Comparison of ENCODE assay signal across 1 cellular context in genomic region chr3:13189639-13190375, GRCh38.
TF ChIP-seq lines count a peak whose summit lies in the region.

No MANE protein-coding gene starts in this region.

TF ChIP-seq in HepG2, 621 proteins besides CTCF, POLR2A, EP300 and RAD21 (continued from another document and continues in another):
- TF ChIP-seq NFE2L1 (CRISPR knock-in tag; IDR thresholded peaks at IDR 0.05; ENCODE audit: borderline replicate concordance) = no peak
- TF ChIP-seq HIC2 (CRISPR knock-in tag; IDR thresholded peaks at IDR 0.05; ENCODE audit: low read depth) = peak; percentile 76; the same call in 1 of the 2 replicates
- peak; percentile 58; the same call in 1 of the 2 replicates for TF ChIP-seq FOXP4 (CRISPR knock-in tag; IDR thresholded peaks at IDR 0.05)
- peak; percentile 86 for TF ChIP-seq HDAC1 (CRISPR knock-in tag; IDR thresholded peaks at IDR 0.05)
- peak; percentile 83 for TF ChIP-seq ZNF501 (CRISPR knock-in tag; IDR thresholded peaks at IDR 0.05)
- no peak for TF ChIP-seq NPAS2 (CRISPR knock-in tag; IDR thresholded peaks at IDR 0.05; ENCODE audit: borderline replicate concordance)
- peak; percentile 77 for TF ChIP-seq ZBTB7B (CRISPR knock-in tag; IDR thresholded peaks at IDR 0.05)
- TF ChIP-seq FOXJ3 (CRISPR knock-in tag; IDR thresholded peaks at IDR 0.05; ENCODE audit: borderline replicate concordance) = no peak
- TF ChIP-seq KLF13 (CRISPR knock-in tag; IDR thresholded peaks at IDR 0.05) = no peak
- no peak for TF ChIP-seq ZNF33B (CRISPR knock-in tag; IDR thresholded peaks at IDR 0.05)
- TF ChIP-seq KLF16 (CRISPR knock-in tag; IDR thresholded peaks at IDR 0.05) = peak in 1 of 2 experiments; percentile 48; a peak in 1 of 4 replicates
- TF ChIP-seq ZNF574 (CRISPR knock-in tag; IDR thresholded peaks at IDR 0.05) = peak; percentile 25; the same call in 1 of the 2 replicates
- peak; percentile 85 for TF ChIP-seq HMG20A (CRISPR knock-in tag; IDR thresholded peaks at IDR 0.05; ENCODE audit: borderline replicate concordance)
- peak; percentile 81 for TF ChIP-seq HOMEZ (CRISPR knock-in tag; IDR thresholded peaks at IDR 0.05; ENCODE audit: low read depth)
- 0 out of 2 replicates have a peak, but pooled peaks have one; percentile 22 for TF ChIP-seq MAFF (IDR thresholded peaks at IDR 0.05; ENCODE audit: low read depth, low read length)
- TF ChIP-seq ZNF280B (CRISPR knock-in tag; IDR thresholded peaks at IDR 0.05; ENCODE audit: borderline replicate concordance) = no peak
- TF ChIP-seq MXD4 (CRISPR knock-in tag; IDR thresholded peaks at IDR 0.05) = peak; percentile 53; the same call in 1 of the 2 replicates
- TF ChIP-seq ETV5 (CRISPR knock-in tag; IDR thresholded peaks at IDR 0.05; ENCODE audit: borderline replicate concordance) = peak; percentile 96
- TF ChIP-seq MIER3 (CRISPR knock-in tag; IDR thresholded peaks at IDR 0.05; ENCODE audit: borderline replicate concordance) = peak; percentile 81; the same call in 1 of the 2 replicates
- TF ChIP-seq CC2D1A (CRISPR knock-in tag; IDR thresholded peaks at IDR 0.05) = no peak
- peak; percentile 30; the same call in 1 of the 2 replicates for TF ChIP-seq ZNF274 (CRISPR knock-in tag; IDR thresholded peaks at IDR 0.05)
- TF ChIP-seq GABPA (IDR thresholded peaks at IDR 0.05; ENCODE audit: low read depth, low read length) = peak; percentile 10; the same call in 1 of the 2 replicates
- TF ChIP-seq GABPA (CRISPR knock-in tag; IDR thresholded peaks at IDR 0.05; ENCODE audit: low read depth) = no peak
- TF ChIP-seq PHF5A (CRISPR knock-in tag; IDR thresholded peaks at IDR 0.05; ENCODE audit: low read depth, unreplicated experiment) = peak; percentile 70
- peak; percentile 57; the same call in 1 of the 2 replicates for TF ChIP-seq ZNF605 (CRISPR knock-in tag; IDR thresholded peaks at IDR 0.05)
- peak; percentile 85 for TF ChIP-seq TGIF2 (CRISPR knock-in tag; IDR thresholded peaks at IDR 0.05)
- peak; percentile 70; the same call in 1 of the 2 replicates for TF ChIP-seq ZNF205 (CRISPR knock-in tag; IDR thresholded peaks at IDR 0.05)
- TF ChIP-seq POLR2G (IDR thresholded peaks at IDR 0.05; ENCODE audit: low read depth, low read length) = no peak
- peak; percentile 88 for TF ChIP-seq FOXO1 (CRISPR knock-in tag; IDR thresholded peaks at IDR 0.05)
- peak; percentile 72 for TF ChIP-seq TEAD3 (CRISPR knock-in tag; optimal IDR thresholded peaks at IDR 0.05; ENCODE audit: borderline replicate concordance)
- TF ChIP-seq SOX6 (IDR thresholded peaks at IDR 0.05) = no peak
- TF ChIP-seq SOX6 (CRISPR knock-in tag; IDR thresholded peaks at IDR 0.05) = peak; percentile 70
- TF ChIP-seq ZNF317 (CRISPR knock-in tag; IDR thresholded peaks at IDR 0.05) = peak; percentile 87; the same call in 1 of the 2 replicates
- peak; percentile 57; the same call in 1 of the 2 replicates for TF ChIP-seq SPEN (CRISPR knock-in tag; IDR thresholded peaks at IDR 0.05; ENCODE audit: low read depth)
- TF ChIP-seq ZMYM2 (CRISPR knock-in tag; IDR thresholded peaks at IDR 0.05) = peak; percentile 90
- no peak for TF ChIP-seq SOX13 (IDR thresholded peaks at IDR 0.05)
- TF ChIP-seq SOX13 (CRISPR knock-in tag; conservative IDR thresholded peaks at IDR 0.05 in 1 of 2, IDR thresholded peaks at IDR 0.05 in 1 of 2) = peak in 1 of 2 experiments; percentile 53; a peak in 1 of 4 replicates
- peak; percentile 65 for TF ChIP-seq GATAD1 (CRISPR knock-in tag; IDR thresholded peaks at IDR 0.05)
- TF ChIP-seq RFX5 (IDR thresholded peaks at IDR 0.05; ENCODE audit: low read depth, low read length) = no peak
- no peak for TF ChIP-seq MXD3 (CRISPR knock-in tag; IDR thresholded peaks at IDR 0.05)
- TF ChIP-seq KDM2A (CRISPR knock-in tag; IDR thresholded peaks at IDR 0.05; ENCODE audit: borderline replicate concordance, low read depth) = peak; percentile 46; the same call in 1 of the 2 replicates
- no peak for TF ChIP-seq REPIN1 (CRISPR knock-in tag; IDR thresholded peaks at IDR 0.05; ENCODE audit: borderline replicate concordance, low read depth)
- TF ChIP-seq ZXDC (CRISPR knock-in tag; IDR thresholded peaks at IDR 0.05) = no peak
- TF ChIP-seq ZNF572 (CRISPR knock-in tag; IDR thresholded peaks at IDR 0.05) = peak; percentile 73; the same call in 1 of the 2 replicates
- TF ChIP-seq ZNF792 (CRISPR knock-in tag; IDR thresholded peaks at IDR 0.05) = peak; percentile 80
- TF ChIP-seq PPARG (CRISPR knock-in tag; conservative IDR thresholded peaks at IDR 0.05) = peak; percentile 77
- TF ChIP-seq ZMAT3 (CRISPR knock-in tag; conservative IDR thresholded peaks at IDR 0.05) = peak; percentile 39; the same call in 1 of the 2 replicates
- TF ChIP-seq KDM5B (CRISPR knock-in tag; IDR thresholded peaks at IDR 0.05; ENCODE audit: borderline replicate concordance) = peak; percentile 83; the same call in 1 of the 2 replicates
- TF ChIP-seq ZFY (CRISPR knock-in tag; IDR thresholded peaks at IDR 0.05) = peak; percentile 25; the same call in 1 of the 2 replicates
- peak; percentile 58; the same call in 1 of the 2 replicates for TF ChIP-seq HNF4G (IDR thresholded peaks at IDR 0.05; ENCODE audit: borderline replicate concordance, low read depth, low read length)
- TF ChIP-seq HNF4G (CRISPR knock-in tag; IDR thresholded peaks at IDR 0.05; ENCODE audit: borderline replicate concordance, low read depth) = peak; percentile 94; the same call in 1 of the 2 replicates
- peak; percentile 85 for TF ChIP-seq HNF4A (CRISPR knock-in tag; IDR thresholded peaks at IDR 0.05)
- TF ChIP-seq SMAD3 (CRISPR knock-in tag; IDR thresholded peaks at IDR 0.05) = peak; percentile 76; the same call in 1 of the 2 replicates
- TF ChIP-seq ZGPAT (CRISPR knock-in tag; IDR thresholded peaks at IDR 0.05) = peak; percentile 83; the same call in 1 of the 2 replicates
